ENCODE assay signal across 16 cellular contexts in genomic region chr9:107043886-107044285, GRCh38.
DNase-seq lines count a peak whose midpoint lies in the region; ATAC-seq and TF ChIP-seq lines count a peak whose summit lies in the region.
"Had no signal": no experiment of that assay in that cellular context is flagged by ENCODE, and none has a peak within 500 bp of the region (broad histone marks: within the 10 kb centered on the region; RNA-seq: fewer than 3 reads in every experiment).

No MANE protein-coding gene starts in this region.

- H3K27ac Mint-ChIP-seq in brain, result peak overlapping the region; percentile 9 to 88 (median 19)
- H3K27ac Mint-ChIP-seq in activated T-helper 1 cell treated with anti-CD3 and anti-CD28 coated beads, Interleukin-12 subunit alpha, Interleukin-12 subunit beta, Interleukin-2, Interleukin-4 antibody, amounts not matched to agents 30 ng/mL and 10 ng/mL and 1 ng/mL, durations not matched to agents 14 hours and 24 hours and 36 hours, result no peak overlapping the region
- no peak overlapping the region for H3K27ac Mint-ChIP-seq in activated CD8-positive, alpha-beta memory T cell treated with anti-CD3 and anti-CD28 coated beads, Interleukin-2, amount 10 ng/mL, durations not matched to agents 7 days and 5 days
- H3K27ac Mint-ChIP-seq: activated naive CD4-positive, alpha-beta T cell treated with anti-CD3 and anti-CD28 coated beads, Interleukin-2, amount 10 ng/mL, durations not matched to agents 7 days and 5 days; neural progenitor cell; stimulated activated naive CD8-positive, alpha-beta T cell treated with anti-CD3 and anti-CD28 coated beads, Interleukin-15, amount 100 ng/mL, for 72 hours; T-helper 17 cell had no signal

- no peak overlapping the region for H3K9ac ChIP-seq in Karpas-422 (ENCODE audit: low read length)
- H3K9ac ChIP-seq: neural progenitor cell had no signal

- no peaks in the 10 kb centered on the region for H3K27me3 ChIP-seq in Karpas-422 (ENCODE audit: low read length)
- H3K27me3 ChIP-seq: neural progenitor cell had no signal

- peak overlapping the region in 1 of 5 experiments; percentile 11 for H3K4me3 Mint-ChIP-seq in brain
- no peak overlapping the region for H3K4me3 Mint-ChIP-seq in activated T-helper 1 cell treated with anti-CD3 and anti-CD28 coated beads, Interleukin-12 subunit alpha, Interleukin-12 subunit beta, Interleukin-2, Interleukin-4 antibody, amounts not matched to agents 30 ng/mL and 10 ng/mL and 1 ng/mL, durations not matched to agents 14 hours and 24 hours and 36 hours
- H3K4me3 Mint-ChIP-seq in activated CD8-positive, alpha-beta memory T cell treated with anti-CD3 and anti-CD28 coated beads, Interleukin-2, amount 10 ng/mL, durations not matched to agents 7 days and 5 days, result no peak overlapping the region
- H3K4me3 Mint-ChIP-seq: activated naive CD4-positive, alpha-beta T cell treated with anti-CD3 and anti-CD28 coated beads, Interleukin-2, amount 10 ng/mL, durations not matched to agents 7 days and 5 days; neural progenitor cell; stimulated activated naive CD8-positive, alpha-beta T cell treated with anti-CD3 and anti-CD28 coated beads, Interleukin-15, amount 100 ng/mL, for 72 hours; T-helper 17 cell had no signal

- no peaks in the 10 kb centered on the region for H3K79me2 ChIP-seq in Karpas-422 (ENCODE audit: low read length)

- H4K20me1 ChIP-seq in Karpas-422 (ENCODE audit: insufficient read depth, low read depth, low read length), result no peaks in the 10 kb centered on the region

- no peak overlapping the region for H2AFZ ChIP-seq in Karpas-422 (ENCODE audit: low read length)
- H2AFZ ChIP-seq: neural progenitor cell had no signal

- H3K9me2 ChIP-seq in Karpas-422 (replicated peaks; ENCODE audit: insufficient read depth, low read length), result no peaks in the 10 kb centered on the region

- TF ChIP-seq CTCF in brain (conservative IDR thresholded peaks at IDR 0.05) (peak in 1 of 2 experiments; percentile 16), foreskin fibroblast (IDR thresholded peaks at IDR 0.05; ENCODE audit: low read depth, low read length) (no peak)

- peaks cover 0 to 5% (median 0%) of the 10 kb centered on the region in 5 experiments for H3K9me3 Mint-ChIP-seq in brain
- no peaks in the 10 kb centered on the region for H3K9me3 Mint-ChIP-seq in activated T-helper 1 cell treated with anti-CD3 and anti-CD28 coated beads, Interleukin-12 subunit alpha, Interleukin-12 subunit beta, Interleukin-2, Interleukin-4 antibody, amounts not matched to agents 30 ng/mL and 10 ng/mL and 1 ng/mL, durations not matched to agents 14 hours and 24 hours and 36 hours
- no peaks in the 10 kb centered on the region for H3K9me3 Mint-ChIP-seq in activated CD8-positive, alpha-beta memory T cell treated with anti-CD3 and anti-CD28 coated beads, Interleukin-2, amount 10 ng/mL, durations not matched to agents 7 days and 5 days (ENCODE audit: low read depth)
- H3K9me3 Mint-ChIP-seq: activated naive CD4-positive, alpha-beta T cell treated with anti-CD3 and anti-CD28 coated beads, Interleukin-2, amount 10 ng/mL, durations not matched to agents 7 days and 5 days; stimulated activated naive CD8-positive, alpha-beta T cell treated with anti-CD3 and anti-CD28 coated beads, Interleukin-15, amount 100 ng/mL, for 72 hours had no signal

- H3K4me3 ChIP-seq in Karpas-422 (ENCODE audit: low read length) (no peak overlapping the region), foreskin fibroblast (ENCODE audit: low read depth in 1 of 2, low read length in 2 of 2) (no peak overlapping the region)
- H3K4me3 ChIP-seq: lower lobe of right lung, neural progenitor cell, skin epidermis had no signal

- no peaks in the 10 kb centered on the region for H3K36me3 Mint-ChIP-seq in brain
- no peaks in the 10 kb centered on the region for H3K36me3 Mint-ChIP-seq in activated T-helper 1 cell treated with anti-CD3 and anti-CD28 coated beads, Interleukin-12 subunit alpha, Interleukin-12 subunit beta, Interleukin-2, Interleukin-4 antibody, amounts not matched to agents 30 ng/mL and 10 ng/mL and 1 ng/mL, durations not matched to agents 14 hours and 24 hours and 36 hours (ENCODE audit: low read depth)
- H3K36me3 Mint-ChIP-seq in activated CD8-positive, alpha-beta memory T cell treated with anti-CD3 and anti-CD28 coated beads, Interleukin-2, amount 10 ng/mL, durations not matched to agents 7 days and 5 days, result no peaks in the 10 kb centered on the region
- H3K36me3 Mint-ChIP-seq: activated naive CD4-positive, alpha-beta T cell treated with anti-CD3 and anti-CD28 coated beads, Interleukin-2, amount 10 ng/mL, durations not matched to agents 7 days and 5 days; neural progenitor cell had no signal

- no peak overlapping the region for H3K4me2 ChIP-seq in Karpas-422 (ENCODE audit: low read depth, low read length, poor library complexity, severe bottlenecking)
- H3K4me2 ChIP-seq: neural progenitor cell had no signal

- peaks cover 10% of the 10 kb centered on the region for H3K4me1 ChIP-seq in Karpas-422 (ENCODE audit: low read length)
- H3K4me1 ChIP-seq: lower lobe of right lung had no signal

- peaks cover 2% of the 10 kb centered on the region for H3K27me3 Mint-ChIP-seq in brain
- no peaks in the 10 kb centered on the region for H3K27me3 Mint-ChIP-seq in activated T-helper 1 cell treated with anti-CD3 and anti-CD28 coated beads, Interleukin-12 subunit alpha, Interleukin-12 subunit beta, Interleukin-2, Interleukin-4 antibody, amounts not matched to agents 30 ng/mL and 10 ng/mL and 1 ng/mL, durations not matched to agents 14 hours and 24 hours and 36 hours (ENCODE audit: insufficient read depth)
- no peaks in the 10 kb centered on the region for H3K27me3 Mint-ChIP-seq in activated CD8-positive, alpha-beta memory T cell treated with anti-CD3 and anti-CD28 coated beads, Interleukin-2, amount 10 ng/mL, durations not matched to agents 7 days and 5 days
- H3K27me3 Mint-ChIP-seq: stimulated activated naive CD8-positive, alpha-beta T cell treated with anti-CD3 and anti-CD28 coated beads, Interleukin-15, amount 100 ng/mL, for 72 hours; T-helper 17 cell had no signal

- intact Hi-C loops in activated T-helper 1 cell treated with anti-CD3 and anti-CD28 coated beads, Interleukin-12 subunit alpha, Interleukin-12 subunit beta, Interleukin-2, Interleukin-4 antibody, amounts not matched to agents 30 ng/mL and 10 ng/mL and 1 ng/mL, durations not matched to agents 14 hours and 24 hours and 36 hours (cut with micrococcal nuclease), result no loop called here

- CTCF ChIA-PET in activated CD8-positive, alpha-beta memory T cell treated with anti-CD3 and anti-CD28 coated beads, Interleukin-2, amount 10 ng/mL, durations not matched to agents 7 days and 5 days (lab: Charles Lee), result interaction anchor here (1.2 kb wide), 1 partner anchor 22 kb away, joined by 3 read pairs; no protein-coding TSS in a partner anchor

- ATAC-seq in activated CD8-positive, alpha-beta memory T cell treated with anti-CD3 and anti-CD28 coated beads, Interleukin-2, amount 10 ng/mL, durations not matched to agents 7 days and 5 days, result no peak
- ATAC-seq: lower lobe of right lung; Panc1; stimulated activated naive CD8-positive, alpha-beta T cell treated with anti-CD3 and anti-CD28 coated beads, Interleukin-15, amount 100 ng/mL, for 72 hours; T-helper 17 cell had no signal

- no peak overlapping the region for H3K27ac ChIP-seq in Karpas-422 (ENCODE audit: low read length)
- H3K27ac ChIP-seq: C4-2B, lower lobe of right lung, neural progenitor cell, skin epidermis had no signal

- H3K4me1 Mint-ChIP-seq in brain, result peaks cover 19% of the 10 kb centered on the region
- H3K4me1 Mint-ChIP-seq in activated T-helper 1 cell treated with anti-CD3 and anti-CD28 coated beads, Interleukin-12 subunit alpha, Interleukin-12 subunit beta, Interleukin-2, Interleukin-4 antibody, amounts not matched to agents 30 ng/mL and 10 ng/mL and 1 ng/mL, durations not matched to agents 14 hours and 24 hours and 36 hours (ENCODE audit: low read depth), result no peaks in the 10 kb centered on the region
- H3K4me1 Mint-ChIP-seq in activated CD8-positive, alpha-beta memory T cell treated with anti-CD3 and anti-CD28 coated beads, Interleukin-2, amount 10 ng/mL, durations not matched to agents 7 days and 5 days, result no peaks in the 10 kb centered on the region
- H3K4me1 Mint-ChIP-seq: activated naive CD4-positive, alpha-beta T cell treated with anti-CD3 and anti-CD28 coated beads, Interleukin-2, amount 10 ng/mL, durations not matched to agents 7 days and 5 days; stimulated activated naive CD8-positive, alpha-beta T cell treated with anti-CD3 and anti-CD28 coated beads, Interleukin-15, amount 100 ng/mL, for 72 hours; T-helper 17 cell had no signal

- H3K9me3 ChIP-seq in Karpas-422 (ENCODE audit: low read length), result no peaks in the 10 kb centered on the region
- H3K9me3 ChIP-seq: lower lobe of right lung had no signal

- no peaks in the 10 kb centered on the region for H3K36me3 ChIP-seq in Karpas-422 (ENCODE audit: insufficient read depth, low read length)
- H3K36me3 ChIP-seq: lower lobe of right lung, neural progenitor cell had no signal

- DNase-seq in D341Med (ENCODE audit: low spot score) (peak; percentile 80), Karpas-422 (peak; percentile 44), islet precursor cell (peak; percentile 92), foreskin fibroblast (no peak), NCI-H1048 (lab: John Stamatoyannopoulos, UW) (no peak)
- no peak for DNase-seq in activated T-helper 1 cell treated with anti-CD3 and anti-CD28 coated beads, Interleukin-12 subunit alpha, Interleukin-12 subunit beta, Interleukin-2, Interleukin-4 antibody, amounts not matched to agents 30 ng/mL and 10 ng/mL and 1 ng/mL, durations not matched to agents 14 hours and 24 hours and 36 hours (ENCODE audit: low spot score)
- DNase-seq in activated CD8-positive, alpha-beta memory T cell treated with anti-CD3 and anti-CD28 coated beads, Interleukin-2, amount 10 ng/mL, durations not matched to agents 7 days and 5 days, result no peak
- DNase-seq: activated naive CD4-positive, alpha-beta T cell treated with anti-CD3 and anti-CD28 coated beads, Interleukin-2, amount 10 ng/mL, durations not matched to agents 7 days and 5 days; lower lobe of right lung; stimulated activated naive CD8-positive, alpha-beta T cell treated with anti-CD3 and anti-CD28 coated beads, Interleukin-15, amount 100 ng/mL, for 72 hours; T-helper 17 cell had no signal

Comparison
In these comparisons a context has a peak if more than half of its experiments do, and no peak if none do; other contexts are left out.
1. DNase-seq: peak in D341Med (single experiment), Karpas-422 (single experiment) and islet precursor cell (single experiment); none in foreskin fibroblast (0 of 2), activated T-helper 1 cell treated with anti-CD3 and anti-CD28 coated beads, Interleukin-12 subunit alpha, Interleukin-12 subunit beta, Interleukin-2, Interleukin-4 antibody, amounts not matched to agents 30 ng/mL and 10 ng/mL and 1 ng/mL, durations not matched to agents 14 hours and 24 hours and 36 hours (single experiment), NCI-H1048 (single experiment) and activated CD8-positive, alpha-beta memory T cell treated with anti-CD3 and anti-CD28 coated beads, Interleukin-2, amount 10 ng/mL, durations not matched to agents 7 days and 5 days (single experiment).
2. H3K27ac Mint-ChIP-seq: peak in brain (5 of 5); none in activated T-helper 1 cell treated with anti-CD3 and anti-CD28 coated beads, Interleukin-12 subunit alpha, Interleukin-12 subunit beta, Interleukin-2, Interleukin-4 antibody, amounts not matched to agents 30 ng/mL and 10 ng/mL and 1 ng/mL, durations not matched to agents 14 hours and 24 hours and 36 hours (single experiment) and activated CD8-positive, alpha-beta memory T cell treated with anti-CD3 and anti-CD28 coated beads, Interleukin-2, amount 10 ng/mL, durations not matched to agents 7 days and 5 days (single experiment).